ENCODE assay signal across 8 cellular contexts in the genomic region with DNA sequence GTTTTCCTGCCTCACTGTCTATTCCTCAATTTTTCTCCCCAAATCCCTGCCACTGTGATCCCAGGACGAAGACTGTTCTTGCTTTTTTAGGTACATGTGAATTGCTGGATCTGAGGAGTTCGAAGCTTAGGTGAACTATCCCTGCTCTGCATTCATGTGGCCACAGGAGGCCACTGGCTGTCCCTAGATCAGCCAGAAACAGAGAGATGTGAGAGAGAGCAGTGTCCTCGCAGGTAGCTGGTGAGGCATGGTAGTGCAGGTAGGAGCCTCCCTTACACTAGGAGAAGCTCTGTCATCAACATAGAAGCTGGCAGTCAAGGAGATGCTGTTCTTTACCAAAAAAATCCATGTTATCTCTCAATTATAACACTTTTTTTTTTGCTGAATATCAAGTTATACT.
DNase-seq lines count a peak whose midpoint lies in the region; TF ChIP-seq lines count a peak whose summit lies in the region.

No MANE protein-coding gene starts in this region.

- peaks cover 10% of the 10 kb centered on the region for H3K4me1 Mint-ChIP-seq in activated naive CD8-positive, alpha-beta T cell treated with anti-CD3 and anti-CD28 coated beads for 36 hours
- H3K4me1 Mint-ChIP-seq in neural crest cell: peaks cover 4% of the 10 kb centered on the region

- no peaks in the 10 kb centered on the region for H3K9me3 Mint-ChIP-seq in activated naive CD8-positive, alpha-beta T cell treated with anti-CD3 and anti-CD28 coated beads for 36 hours
- H3K9me3 Mint-ChIP-seq in neural crest cell: no peaks in the 10 kb centered on the region

- H3K27me3 Mint-ChIP-seq in activated naive CD8-positive, alpha-beta T cell treated with anti-CD3 and anti-CD28 coated beads for 36 hours: no peaks in the 10 kb centered on the region
- no peaks in the 10 kb centered on the region for H3K27me3 Mint-ChIP-seq in neural crest cell (ENCODE audit: low read depth)

- peaks cover 19% of the 10 kb centered on the region for H3K36me3 Mint-ChIP-seq in activated naive CD8-positive, alpha-beta T cell treated with anti-CD3 and anti-CD28 coated beads for 36 hours
- peaks cover 11% of the 10 kb centered on the region for H3K36me3 Mint-ChIP-seq in neural crest cell (ENCODE audit: low read depth)

- peak overlapping the region; percentile 9 for H3K27ac Mint-ChIP-seq in activated naive CD8-positive, alpha-beta T cell treated with anti-CD3 and anti-CD28 coated beads for 36 hours
- H3K27ac Mint-ChIP-seq in neural crest cell (ENCODE audit: unreplicated experiment): no peak overlapping the region

- TF ChIP-seq CTCF in LNCaP clone FGC (IDR thresholded peaks at IDR 0.05; ENCODE audit: control insufficient read depth, extremely low read depth, insufficient read depth) (peak; percentile 88), neural crest cell (conservative IDR thresholded peaks at IDR 0.05) (peak; percentile 46)

- no peak overlapping the region for H3K4me3 Mint-ChIP-seq in activated naive CD8-positive, alpha-beta T cell treated with anti-CD3 and anti-CD28 coated beads for 36 hours
- H3K4me3 Mint-ChIP-seq in neural crest cell: no peak overlapping the region

- DNase-seq in activated CD4-positive, alpha-beta T cell treated with anti-CD3 and anti-CD28 coated beads for 48 hours: peak; percentile 29
- DNase-seq in activated CD4-positive, alpha-beta T cell treated with anti-CD3 and anti-CD28 coated beads for 4 hours: no peak
- DNase-seq in LNCaP clone FGC (ENCODE audit: low read depth): peak; percentile 65
- peak; percentile 6 for DNase-seq in activated naive CD8-positive, alpha-beta T cell treated with anti-CD3 and anti-CD28 coated beads for 36 hours
- DNase-seq in neural crest cell (ENCODE audit: low read depth, low spot score): no peak
- no peak for DNase-seq in SKM-1 (lab: John Stamatoyannopoulos, UW; ENCODE audit: unreplicated experiment)
- DNase-seq in stimulated activated CD4-positive, alpha-beta T cell treated with anti-CD3 and anti-CD28 coated beads, Interleukin-4, amount 100 ng/mL, for 1 hour: no peak
- DNase-seq in activated gamma-delta T cell treated with Interleukin-2 at 50 U/mL for 16 hours: no peak

- H3K4me3 ChIP-seq in LNCaP clone FGC (ENCODE audit: low read depth, low read length): no peak overlapping the region

Comparison
In these comparisons a context has a peak if more than half of its experiments do, and no peak if none do; other contexts are left out.
1. DNase-seq: peak in activated CD4-positive, alpha-beta T cell treated with anti-CD3 and anti-CD28 coated beads for 48 hours (single experiment), LNCaP clone FGC (single experiment) and activated naive CD8-positive, alpha-beta T cell treated with anti-CD3 and anti-CD28 coated beads for 36 hours (single experiment); none in activated CD4-positive, alpha-beta T cell treated with anti-CD3 and anti-CD28 coated beads for 4 hours (0 of 2), neural crest cell (single experiment), SKM-1 (single experiment), stimulated activated CD4-positive, alpha-beta T cell treated with anti-CD3 and anti-CD28 coated beads, Interleukin-4, amount 100 ng/mL, for 1 hour (single experiment) and activated gamma-delta T cell treated with Interleukin-2 at 50 U/mL for 16 hours (single experiment).